Comparison of ENCODE assay signal across 27 cellular contexts in the genomic region with DNA sequence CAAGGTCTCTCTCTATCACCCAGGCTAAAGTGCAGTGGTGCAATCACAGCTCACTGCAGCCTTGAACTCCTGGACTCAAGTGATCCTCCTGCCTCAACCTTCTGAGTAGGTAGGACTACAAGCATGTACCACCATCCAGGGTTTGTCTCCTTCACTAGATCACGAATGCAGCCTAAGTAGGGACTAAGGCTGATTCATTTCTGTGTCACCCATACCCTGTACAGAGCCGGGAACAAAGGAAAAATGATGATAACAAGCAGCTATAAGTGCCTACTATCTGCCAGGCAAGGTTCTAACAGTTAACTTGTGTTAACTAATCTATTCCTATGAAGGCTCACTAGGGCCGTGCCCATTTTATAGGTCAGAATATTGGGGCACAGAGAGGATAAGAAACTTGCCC. TPM values are rescaled to one million over a fixed set of nuclear protein-coding genes. Genes with fewer than 3 reads are reported as not detected.
DNase-seq lines count a peak whose midpoint lies in the region; ATAC-seq and TF ChIP-seq lines count a peak whose summit lies in the region.
"Had no signal": no experiment of that assay in that cellular context is flagged by ENCODE, and none has a peak within 500 bp of the region (broad histone marks: within the 10 kb centered on the region; RNA-seq: fewer than 3 reads in every experiment).

No MANE protein-coding gene starts in this region.

- DNase-seq in activated naive CD8-positive, alpha-beta T cell treated with anti-CD3 and anti-CD28 coated beads, Interleukin-2, amount 50 U/mL, for 24 hours, result no peak
- DNase-seq in activated naive CD8-positive, alpha-beta T cell treated with anti-CD3 and anti-CD28 coated beads for 36 hours, result no peak
- DNase-seq in Karpas-422 (no peak), endothelial cell (ENCODE audit: low spot score) (no peak), psoas muscle (no peak), putamen (ENCODE audit: low spot score) (no peak)
- DNase-seq: activated CD4-positive, alpha-beta T cell treated with anti-CD3 and anti-CD28 coated beads, Interleukin-2, amount 10 ng/mL, durations not matched to agents 7 days and 5 days; activated effector memory CD4-positive, alpha-beta T cell treated with Interleukin-2 at 50 U/mL for 16 hours; activated T-cell treated with anti-CD3 and anti-CD28 coated beads, Interleukin-2, amount 50 U/mL, for 1 hour; anterior cingulate cortex; DMS79; heart left ventricle; KG1; NCI-H2029 treated with DMSO at 0.1 percent for 48 hours; stimulated activated CD4-positive, alpha-beta T cell treated with anti-CD3 and anti-CD28 coated beads, Interleukin-1b, Interleukin-23, amount 100 ng/mL, for 48 hours; T-cell had no signal

- no peaks in the 10 kb centered on the region for H3K36me3 ChIP-seq in Karpas-422 (ENCODE audit: insufficient read depth, low read length)
- H3K36me3 ChIP-seq in psoas muscle (ENCODE audit: insufficient read depth in 1 of 2, low read depth in 1 of 2), result no peaks in the 10 kb centered on the region
- H3K36me3 ChIP-seq: heart left ventricle had no signal

- H3K9me3 ChIP-seq in Karpas-422 (ENCODE audit: low read length) (no peaks in the 10 kb centered on the region), psoas muscle (no peaks in the 10 kb centered on the region)
- H3K9me3 ChIP-seq: heart left ventricle had no signal

- no peaks in the 10 kb centered on the region for H3K9me3 Mint-ChIP-seq in activated naive CD8-positive, alpha-beta T cell treated with anti-CD3 and anti-CD28 coated beads, Interleukin-2, amount 50 U/mL, for 24 hours
- no peaks in the 10 kb centered on the region for H3K9me3 Mint-ChIP-seq in activated naive CD8-positive, alpha-beta T cell treated with anti-CD3 and anti-CD28 coated beads for 36 hours
- no peaks in the 10 kb centered on the region for H3K9me3 Mint-ChIP-seq in endothelial cell (ENCODE audit: unreplicated experiment)
- H3K9me3 Mint-ChIP-seq: activated CD4-positive, alpha-beta T cell treated with anti-CD3 and anti-CD28 coated beads, Interleukin-2, amount 10 ng/mL, durations not matched to agents 7 days and 5 days; activated naive CD4-positive, alpha-beta T cell treated with anti-CD3 and anti-CD28 coated beads, Interleukin-2, amount 50 U/mL, for 72 hours; natural killer cell treated with Interleukin-12 subunit alpha and Interleukin-12 subunit beta and Interleukin-15 and Interleukin-18, amount 100 ng/mL, for 72 hours; T-cell had no signal

- H3K4me3 Mint-ChIP-seq in activated naive CD8-positive, alpha-beta T cell treated with anti-CD3 and anti-CD28 coated beads, Interleukin-2, amount 50 U/mL, for 24 hours, result no peak overlapping the region
- H3K4me3 Mint-ChIP-seq in activated naive CD8-positive, alpha-beta T cell treated with anti-CD3 and anti-CD28 coated beads for 36 hours, result no peak overlapping the region
- no peak overlapping the region for H3K4me3 Mint-ChIP-seq in endothelial cell (ENCODE audit: unreplicated experiment)
- H3K4me3 Mint-ChIP-seq: activated CD4-positive, alpha-beta T cell treated with anti-CD3 and anti-CD28 coated beads, Interleukin-2, amount 10 ng/mL, durations not matched to agents 7 days and 5 days; CD14-positive monocyte; natural killer cell treated with Interleukin-12 subunit alpha and Interleukin-12 subunit beta and Interleukin-15 and Interleukin-18, amount 100 ng/mL, for 72 hours; T-cell had no signal

- H3K4me2 ChIP-seq in Karpas-422 (ENCODE audit: low read depth, low read length, poor library complexity, severe bottlenecking), result peak overlapping the region; percentile 4

- H3K27me3 Mint-ChIP-seq in activated naive CD8-positive, alpha-beta T cell treated with anti-CD3 and anti-CD28 coated beads, Interleukin-2, amount 50 U/mL, for 24 hours, result peaks cover 9% of the 10 kb centered on the region
- peaks cover 10% of the 10 kb centered on the region for H3K27me3 Mint-ChIP-seq in activated naive CD8-positive, alpha-beta T cell treated with anti-CD3 and anti-CD28 coated beads for 36 hours
- peaks cover 3% of the 10 kb centered on the region for H3K27me3 Mint-ChIP-seq in endothelial cell (ENCODE audit: unreplicated experiment)

- no peaks in the 10 kb centered on the region for H4K20me1 ChIP-seq in Karpas-422 (ENCODE audit: insufficient read depth, low read depth, low read length)

- H3K27me3 ChIP-seq in Karpas-422 (ENCODE audit: low read length) (no peaks in the 10 kb centered on the region), psoas muscle (ENCODE audit: insufficient read depth in 3 of 3, low read length in 2 of 3) (no peaks in the 10 kb centered on the region)
- H3K27me3 ChIP-seq: heart left ventricle had no signal

- H3K4me3 ChIP-seq in Karpas-422 (ENCODE audit: low read length) (no peak overlapping the region), psoas muscle (no peak overlapping the region)
- H3K4me3 ChIP-seq: heart left ventricle, lung had no signal

- intact Hi-C loops in psoas muscle (cut with DNase I), result no loop called here

- ATAC-seq in activated naive CD8-positive, alpha-beta T cell treated with anti-CD3 and anti-CD28 coated beads, Interleukin-2, amount 50 U/mL, for 24 hours, result no peak
- ATAC-seq in psoas muscle (no peak), HG02678 (IDR thresholded peaks at IDR 0.05; ENCODE audit: unreplicated experiment) (no peak)
- ATAC-seq in activated CD4-positive, CD25-positive, alpha-beta regulatory T cell treated with anti-CD3 and anti-CD28 coated beads, Interleukin-2, amount 50 U/mL, for 24 hours, result no peak
- ATAC-seq: natural killer cell treated with Interleukin-12 subunit alpha and Interleukin-12 subunit beta and Interleukin-15 and Interleukin-18, amount 100 ng/mL, for 72 hours; T-cell had no signal

- peaks cover 43% of the 10 kb centered on the region for H3K4me1 Mint-ChIP-seq in activated naive CD8-positive, alpha-beta T cell treated with anti-CD3 and anti-CD28 coated beads, Interleukin-2, amount 50 U/mL, for 24 hours
- peaks cover 10% of the 10 kb centered on the region for H3K4me1 Mint-ChIP-seq in activated naive CD8-positive, alpha-beta T cell treated with anti-CD3 and anti-CD28 coated beads for 36 hours
- peaks cover 10% of the 10 kb centered on the region for H3K4me1 Mint-ChIP-seq in endothelial cell (ENCODE audit: unreplicated experiment)

- peak overlapping the region; percentile 4 for H3K27ac Mint-ChIP-seq in activated naive CD8-positive, alpha-beta T cell treated with anti-CD3 and anti-CD28 coated beads, Interleukin-2, amount 50 U/mL, for 24 hours
- H3K27ac Mint-ChIP-seq in activated naive CD8-positive, alpha-beta T cell treated with anti-CD3 and anti-CD28 coated beads for 36 hours, result no peak overlapping the region
- H3K27ac Mint-ChIP-seq in endothelial cell (ENCODE audit: unreplicated experiment), result peak overlapping the region; percentile 6
- H3K27ac Mint-ChIP-seq: activated CD4-positive, alpha-beta T cell treated with anti-CD3 and anti-CD28 coated beads, Interleukin-2, amount 10 ng/mL, durations not matched to agents 7 days and 5 days; activated naive CD4-positive, alpha-beta T cell treated with anti-CD3 and anti-CD28 coated beads, Interleukin-2, amount 50 U/mL, for 72 hours; CD14-positive monocyte; natural killer cell treated with Interleukin-12 subunit alpha and Interleukin-12 subunit beta and Interleukin-15 and Interleukin-18, amount 100 ng/mL, for 72 hours; T-cell had no signal

- no peak overlapping the region for H2AFZ ChIP-seq in Karpas-422 (ENCODE audit: low read length)

- 42 to 65% (median 58%) methylated on average over 3 of the region's 3 CpGs for WGBS in psoas muscle, 3 donors

- TF ChIP-seq CTCF in endothelial cell (IDR thresholded peaks at IDR 0.05; ENCODE audit: unreplicated experiment), result no peak
- TF ChIP-seq CTCF in psoas muscle (IDR thresholded peaks at IDR 0.05), result no peak

- no peaks in the 10 kb centered on the region for H3K79me2 ChIP-seq in Karpas-422 (ENCODE audit: low read length)

- peak overlapping the region; percentile 19; the same call in 1 of the 2 replicates for H3K9ac ChIP-seq in Karpas-422 (ENCODE audit: low read length)

- peaks cover 62% of the 10 kb centered on the region for H3K4me1 ChIP-seq in Karpas-422 (ENCODE audit: low read length)
- H3K4me1 ChIP-seq in psoas muscle, result peaks cover 28% of the 10 kb centered on the region

- H3K36me3 Mint-ChIP-seq in activated naive CD8-positive, alpha-beta T cell treated with anti-CD3 and anti-CD28 coated beads, Interleukin-2, amount 50 U/mL, for 24 hours (ENCODE audit: low read depth), result no peaks in the 10 kb centered on the region
- no peaks in the 10 kb centered on the region for H3K36me3 Mint-ChIP-seq in activated naive CD8-positive, alpha-beta T cell treated with anti-CD3 and anti-CD28 coated beads for 36 hours
- H3K36me3 Mint-ChIP-seq in endothelial cell (ENCODE audit: low read depth, unreplicated experiment), result no peaks in the 10 kb centered on the region
- H3K36me3 Mint-ChIP-seq: activated naive CD4-positive, alpha-beta T cell treated with anti-CD3 and anti-CD28 coated beads, Interleukin-2, amount 50 U/mL, for 72 hours; CD14-positive monocyte; natural killer cell treated with Interleukin-12 subunit alpha and Interleukin-12 subunit beta and Interleukin-15 and Interleukin-18, amount 100 ng/mL, for 72 hours; T-cell had no signal

- H3K27ac ChIP-seq in Karpas-422 (ENCODE audit: low read length) (no peak overlapping the region), psoas muscle (peak overlapping the region; percentile 88)
- H3K27ac ChIP-seq: 22Rv1 had no signal

- H3K9me2 ChIP-seq in Karpas-422 (replicated peaks; ENCODE audit: insufficient read depth, low read length), result no peaks in the 10 kb centered on the region

RNA-seq across cellular contexts. Expression of gene TMEM40, which starts 6.9 kb away (rescaled TPM):
- total RNA-seq in activated naive CD8-positive, alpha-beta T cell treated with anti-CD3 and anti-CD28 coated beads for 36 hours, result not detected
- 0.18 and 0.26 TPM in 2 replicates for total RNA-seq in Karpas-422 (2014; rRNA removed; shearing (Covaris generic); ENCODE audit: low replicate concordance)
- total RNA-seq in endothelial cell (ENCODE audit: unreplicated experiment), result not detected
- 1 to 10 TPM in 3 of 4 donors, under 1 TPM in 1; 0.59 to 4.4 (median 2.3) TPM for total RNA-seq in psoas muscle
- polyA plus RNA-seq in psoas muscle, result under 1 TPM; 0.30 to 0.52 (median 0.40) TPM
- total RNA-seq: activated CD4-positive, alpha-beta T cell treated with anti-CD3 and anti-CD28 coated beads, Interleukin-2, amount 10 ng/mL, durations not matched to agents 7 days and 5 days; activated naive CD4-positive, alpha-beta T cell treated with anti-CD3 and anti-CD28 coated beads, Interleukin-2, amount 50 U/mL, for 72 hours; mucosa of gallbladder; natural killer cell treated with Interleukin-12 subunit alpha and Interleukin-12 subunit beta and Interleukin-15 and Interleukin-18, amount 100 ng/mL, for 72 hours; omental fat pad; SK-MEL-5; T-cell; temporal lobe had no signal

RNA-seq across cellular contexts. Expression of gene CAND2, which starts 44.4 kb away (rescaled TPM):
- 1 to 10 TPM; 2.4 to 2.6 TPM for total RNA-seq in activated naive CD8-positive, alpha-beta T cell treated with anti-CD3 and anti-CD28 coated beads for 36 hours
- 13.0 and 21.6 TPM in 2 replicates for total RNA-seq in Karpas-422 (2014; rRNA removed; shearing (Covaris generic); ENCODE audit: low replicate concordance)
- total RNA-seq in endothelial cell (ENCODE audit: unreplicated experiment) (1.8 TPM), psoas muscle (100 to 1,000 TPM; 128 to 220 (median 138) TPM)
- 10 to 100 TPM in 2 of 3 donors, 1 to 10 TPM in 1; 3.7 to 65.3 (median 48.8) TPM for polyA plus RNA-seq in psoas muscle
- polyA plus RNA-seq: CD14-positive monocyte had no signal
